ENCODE assay signal across 9 cellular contexts in the genomic region with DNA sequence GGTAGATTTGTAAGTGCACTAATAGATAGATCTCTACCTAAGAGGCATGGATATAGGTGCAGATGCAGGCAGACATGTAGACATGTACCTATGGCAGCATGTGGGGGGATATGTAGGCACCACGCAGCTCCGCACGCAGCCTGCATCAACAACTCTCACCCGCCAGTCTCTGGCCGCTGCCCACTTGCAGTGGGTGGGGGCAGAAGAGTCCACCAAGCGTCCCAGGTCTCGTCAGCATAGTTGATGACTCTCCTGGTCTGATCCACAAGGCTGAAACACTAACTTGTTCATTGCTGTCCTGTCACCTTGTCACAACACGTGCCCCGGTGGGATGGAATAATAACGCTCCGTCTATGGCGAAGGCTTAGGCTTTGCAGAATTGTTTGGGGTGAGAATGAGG.
"Had no signal": no experiment of that assay in that cellular context is flagged by ENCODE, and none has a peak within 500 bp of the region (broad histone marks: within the 10 kb centered on the region; RNA-seq: fewer than 3 reads in every experiment).

No MANE protein-coding gene starts in this region.

- H3K9me3 Mint-ChIP-seq: GM23338 had no signal

- FAIRE-seq: HTR-8/SVneo, K562 had no signal

- H3K4me2 ChIP-seq: GM23338 had no signal

- H3K36me3 ChIP-seq: HAP-1 had no signal

- H3K9me3 ChIP-seq: HAP-1 had no signal

- H3K27ac Mint-ChIP-seq: GM23338, HFFc6 had no signal

- H2AFZ ChIP-seq: GM23338 had no signal

- H3K4me3 ChIP-seq: GM23338, HAP-1, K562 had no signal

- ATAC-seq: GM23338, HCT116, K562 had no signal

- H3K4me1 ChIP-seq: HAP-1 had no signal

- H3K4me3 Mint-ChIP-seq: GM23338, HFFc6 had no signal

- DNase-seq: HFFc6, IMR-90, Kasumi-1, KG1 had no signal
